In genomic region chr2:152335016-152335850, GRCh38 we compare ENCODE assay signal across 8 cellular contexts. TPM values are rescaled to one million over a fixed set of nuclear protein-coding genes. Genes with fewer than 3 reads are reported as not detected.
DNase-seq lines count a peak whose midpoint lies in the region; ATAC-seq lines count a peak whose summit lies in the region.

FMNL2 (plus strand) TSS chr2:152335174.

- H3K4me2 ChIP-seq in BLaER1: peak within 1 kb of the TSS; percentile 71

- peak; percentile 60 for DNase-seq in NCI-H345 treated with DMSO at 0.1 percent for 48 hours (lab: John Stamatoyannopoulos, UW; ENCODE audit: unreplicated experiment)
- peak; percentile 90 for DNase-seq in activated CD4-positive, alpha-beta T cell treated with anti-CD3 and anti-CD28 coated beads, Interleukin-2, amount 10 ng/mL, durations not matched to agents 24 days and 14 days
- peak; percentile 94 for DNase-seq in medulla oblongata (ENCODE audit: extremely low spot score)
- peak; percentile 13 for DNase-seq in stimulated activated CD8-positive, alpha-beta memory T cell treated with anti-CD3 and anti-CD28 coated beads, Interleukin-15, amount 100 ng/mL, for 24 hours (ENCODE audit: low read depth)

- peak within 1 kb of the TSS; percentile 18 for H3K27ac Mint-ChIP-seq in activated CD4-positive, alpha-beta T cell treated with anti-CD3 and anti-CD28 coated beads, Interleukin-2, amount 10 ng/mL, durations not matched to agents 24 days and 14 days

- H3K4me1 ChIP-seq in BLaER1: peaks cover 43% of the 10 kb centered on the region

- H3K27me3 Mint-ChIP-seq in activated CD4-positive, alpha-beta T cell treated with anti-CD3 and anti-CD28 coated beads, Interleukin-2, amount 10 ng/mL, durations not matched to agents 24 days and 14 days: peaks cover 47% of the 10 kb centered on the region

- H3K9ac ChIP-seq in BLaER1: peak within 1 kb of the TSS; percentile 95

- intact Hi-C loops in activated CD4-positive, alpha-beta T cell treated with anti-CD3 and anti-CD28 coated beads, Interleukin-2, amount 10 ng/mL, durations not matched to agents 24 days and 14 days (cut with micrococcal nuclease): loop anchor here (1.0 to 2.0 kb wide), 5 partner anchors 68 to 300 kb away; partner anchors contain the start of gene STAM2

- no peaks in the 10 kb centered on the region for H3K27me3 ChIP-seq in BLaER1

- H4K20me1 ChIP-seq in BLaER1: peaks cover 47% of the 10 kb centered on the region

- H3K36me3 ChIP-seq in BLaER1: peaks cover 3% of the 10 kb centered on the region; the same call in 1 of the 2 replicates

- H3K4me1 Mint-ChIP-seq in activated CD4-positive, alpha-beta T cell treated with anti-CD3 and anti-CD28 coated beads, Interleukin-2, amount 10 ng/mL, durations not matched to agents 24 days and 14 days: peaks cover 11% of the 10 kb centered on the region

- H3K4me3 Mint-ChIP-seq in activated CD4-positive, alpha-beta T cell treated with anti-CD3 and anti-CD28 coated beads, Interleukin-2, amount 10 ng/mL, durations not matched to agents 24 days and 14 days: peak within 1 kb of the TSS; percentile 84

- H3K9me3 ChIP-seq in BLaER1: no peaks in the 10 kb centered on the region

- in situ Hi-C loops in endometrial microvascular endothelial cells (cut with HindIII; ENCODE audit: inconsistent ontology term, low pct_unique_long_range_greater_than_20kb, low sequenced_read_pairs): no loop called here

- H3K27ac ChIP-seq in BLaER1: peak within 1 kb of the TSS; percentile 90

- ATAC-seq in GM19023 (IDR thresholded peaks at IDR 0.05; ENCODE audit: unreplicated experiment) (peak; percentile 91), HG03135 (IDR thresholded peaks at IDR 0.05; ENCODE audit: unreplicated experiment) (peak; percentile 81)

- H3K4me3 ChIP-seq in BLaER1: peak within 1 kb of the TSS; percentile 89

- no peaks in the 10 kb centered on the region for H3K36me3 Mint-ChIP-seq in activated CD4-positive, alpha-beta T cell treated with anti-CD3 and anti-CD28 coated beads, Interleukin-2, amount 10 ng/mL, durations not matched to agents 24 days and 14 days (ENCODE audit: low read depth)

- H3K9me3 Mint-ChIP-seq in activated CD4-positive, alpha-beta T cell treated with anti-CD3 and anti-CD28 coated beads, Interleukin-2, amount 10 ng/mL, durations not matched to agents 24 days and 14 days: no peaks in the 10 kb centered on the region

RNA-seq across cellular contexts. Expression of gene FMNL2, which starts in this region (rescaled TPM):
- total RNA-seq in activated CD4-positive, alpha-beta T cell treated with anti-CD3 and anti-CD28 coated beads, Interleukin-2, amount 10 ng/mL, durations not matched to agents 24 days and 14 days: 13.5 and 14.9 TPM in 2 replicates
- 45.9 TPM for total RNA-seq in endometrial microvascular endothelial cells (ENCODE audit: inconsistent ontology term)

Comparison
In these comparisons a context has a peak if more than half of its experiments do, and no peak if none do; other contexts are left out.
1. Peak in every context shown above with its lines: DNase-seq, ATAC-seq, H3K4me3 ChIP-seq and H3K27ac ChIP-seq.
2. DNase-seq: peak in every context shown above with its lines; median percentile 94 in medulla oblongata; 90 in activated CD4-positive, alpha-beta T cell treated with anti-CD3 and anti-CD28 coated beads, Interleukin-2, amount 10 ng/mL, durations not matched to agents 24 days and 14 days; 60 in NCI-H345 treated with DMSO at 0.1 percent for 48 hours; 13 in stimulated activated CD8-positive, alpha-beta memory T cell treated with anti-CD3 and anti-CD28 coated beads, Interleukin-15, amount 100 ng/mL, for 24 hours.